ENCODE assay signal across 12 cellular contexts in the genomic region with DNA sequence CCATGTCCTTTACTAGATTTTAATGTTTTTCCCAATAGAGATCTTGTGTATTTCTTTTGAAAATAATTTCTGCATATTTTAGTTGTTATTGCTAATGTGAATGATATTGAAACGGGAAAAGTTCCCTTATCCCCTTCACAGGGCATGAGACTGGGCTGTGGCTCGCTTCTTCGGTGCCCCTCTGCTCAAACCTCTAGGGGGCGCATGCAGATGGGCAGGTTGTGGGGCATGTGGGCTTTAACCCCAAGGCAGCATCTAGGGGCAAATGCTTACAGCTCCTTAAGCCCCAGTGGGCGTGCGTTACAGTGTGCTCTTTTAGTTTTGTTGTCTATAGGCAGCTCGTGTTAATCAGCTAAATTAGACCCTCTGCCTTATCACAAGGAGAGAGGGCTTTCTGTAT.
DNase-seq lines count a peak whose midpoint lies in the region; ATAC-seq and TF ChIP-seq lines count a peak whose summit lies in the region.
"Had no signal": no experiment of that assay in that cellular context is flagged by ENCODE, and none has a peak within 500 bp of the region (broad histone marks: within the 10 kb centered on the region; RNA-seq: fewer than 3 reads in every experiment).

No MANE protein-coding gene starts in this region.

- DNase-seq in natural killer cell: peak; percentile 14
- DNase-seq in natural killer cell treated with Interleukin-12 subunit alpha and Interleukin-12 subunit beta and Interleukin-15 and Interleukin-18, amount 100 ng/mL, for 72 hours (ENCODE audit: low spot score): no peak
- DNase-seq in NCI-H69 (lab: John Stamatoyannopoulos, UW): peak; percentile 0
- no peak for DNase-seq in epithelial cell of proximal tubule (ENCODE audit: low read depth)
- no peak for DNase-seq in activated CD4-positive, CD25-positive, alpha-beta regulatory T cell treated with anti-CD3 and anti-CD28 coated beads, Interleukin-2, amount 50 U/mL, for 72 hours
- DNase-seq in GM19240 (ENCODE audit: insufficient read length, low spot score): no peak
- DNase-seq in DMS114 treated with DMSO at 0.1 percent for 48 hours (lab: John Stamatoyannopoulos, UW; ENCODE audit: unreplicated experiment): no peak
- DNase-seq: gastrocnemius medialis, SW 1271 had no signal

- H3K27me3 Mint-ChIP-seq in natural killer cell (ENCODE audit: low read depth in 2 of 2): peaks cover under 1 to 9% of the 10 kb centered on the region in 2 donors
- H3K27me3 Mint-ChIP-seq in natural killer cell treated with Interleukin-12 subunit alpha and Interleukin-12 subunit beta and Interleukin-15 and Interleukin-18, amount 100 ng/mL, for 72 hours: no peaks in the 10 kb centered on the region
- H3K27me3 Mint-ChIP-seq: activated naive CD8-positive, alpha-beta T cell; IgD-negative memory B cell had no signal

- H3K4me1 Mint-ChIP-seq in natural killer cell: no peaks in the 10 kb centered on the region
- H3K4me1 Mint-ChIP-seq in natural killer cell treated with Interleukin-12 subunit alpha and Interleukin-12 subunit beta and Interleukin-15 and Interleukin-18, amount 100 ng/mL, for 72 hours (ENCODE audit: low read depth in 2 of 2): no peaks in the 10 kb centered on the region
- H3K4me1 Mint-ChIP-seq: IgD-negative memory B cell had no signal

- H3K4me3 Mint-ChIP-seq in natural killer cell: no peak overlapping the region
- no peak overlapping the region for H3K4me3 Mint-ChIP-seq in natural killer cell treated with Interleukin-12 subunit alpha and Interleukin-12 subunit beta and Interleukin-15 and Interleukin-18, amount 100 ng/mL, for 72 hours
- H3K4me3 Mint-ChIP-seq: activated naive CD8-positive, alpha-beta T cell; IgD-negative memory B cell had no signal

- H3K27ac Mint-ChIP-seq in natural killer cell: no peak overlapping the region
- H3K27ac Mint-ChIP-seq in natural killer cell treated with Interleukin-12 subunit alpha and Interleukin-12 subunit beta and Interleukin-15 and Interleukin-18, amount 100 ng/mL, for 72 hours: no peak overlapping the region
- H3K27ac Mint-ChIP-seq: activated naive CD8-positive, alpha-beta T cell; IgD-negative memory B cell had no signal

- intact Hi-C loops in natural killer cell (cut with micrococcal nuclease): no loop called here

- no peak overlapping the region for H3K4me3 ChIP-seq in epithelial cell of proximal tubule (ENCODE audit: low read depth, low read length)
- H3K4me3 ChIP-seq: gastrocnemius medialis had no signal

- H3K36me3 Mint-ChIP-seq in natural killer cell: no peaks in the 10 kb centered on the region
- no peaks in the 10 kb centered on the region for H3K36me3 Mint-ChIP-seq in natural killer cell treated with Interleukin-12 subunit alpha and Interleukin-12 subunit beta and Interleukin-15 and Interleukin-18, amount 100 ng/mL, for 72 hours
- H3K36me3 Mint-ChIP-seq: activated naive CD8-positive, alpha-beta T cell; IgD-negative memory B cell had no signal

- ATAC-seq in natural killer cell: peak in 1 of 3 donors; percentile 55
- no peak for ATAC-seq in natural killer cell treated with Interleukin-12 subunit alpha and Interleukin-12 subunit beta and Interleukin-15 and Interleukin-18, amount 100 ng/mL, for 72 hours
- ATAC-seq in GM18517 (IDR thresholded peaks at IDR 0.05; ENCODE audit: unreplicated experiment): no peak
- ATAC-seq: gastrocnemius medialis had no signal

- no peaks in the 10 kb centered on the region for H3K9me3 Mint-ChIP-seq in natural killer cell
- H3K9me3 Mint-ChIP-seq in natural killer cell treated with Interleukin-12 subunit alpha and Interleukin-12 subunit beta and Interleukin-15 and Interleukin-18, amount 100 ng/mL, for 72 hours: no peaks in the 10 kb centered on the region
- H3K9me3 Mint-ChIP-seq: IgD-negative memory B cell had no signal

- TF ChIP-seq CTCF in natural killer cell (IDR thresholded peaks at IDR 0.05) (peak; percentile 29), epithelial cell of proximal tubule (conservative IDR thresholded peaks at IDR 0.05; ENCODE audit: low read depth, low read length) (peak; percentile 52)

Comparison
In these comparisons a context has a peak if more than half of its experiments do, and no peak if none do; other contexts are left out.
1. DNase-seq: peak in natural killer cell (single experiment) and NCI-H69 (single experiment); none in natural killer cell treated with Interleukin-12 subunit alpha and Interleukin-12 subunit beta and Interleukin-15 and Interleukin-18, amount 100 ng/mL, for 72 hours (single experiment), epithelial cell of proximal tubule (single experiment), activated CD4-positive, CD25-positive, alpha-beta regulatory T cell treated with anti-CD3 and anti-CD28 coated beads, Interleukin-2, amount 50 U/mL, for 72 hours (single experiment), GM19240 (single experiment) and DMS114 treated with DMSO at 0.1 percent for 48 hours (single experiment).